In genomic region chr14:81272322-81272721, GRCh38 we compare ENCODE assay signal across 19 cellular contexts. TPM values are rescaled to one million over a fixed set of nuclear protein-coding genes. Genes with fewer than 3 reads are reported as not detected.
DNase-seq lines count a peak whose midpoint lies in the region; ATAC-seq, FAIRE-seq and TF ChIP-seq lines count a peak whose summit lies in the region.
"Had no signal": no experiment of that assay in that cellular context is flagged by ENCODE, and none has a peak within 500 bp of the region (broad histone marks: within the 10 kb centered on the region; RNA-seq: fewer than 3 reads in every experiment).

No MANE protein-coding gene starts in this region.

- H3K36me3 ChIP-seq in left ventricle myocardium inferior (no peaks in the 10 kb centered on the region), K562 (ENCODE audit: control insufficient read depth, insufficient read depth, low read length) (peaks cover 78% of the 10 kb centered on the region), mesenchymal stem cell (ENCODE audit: control insufficient read depth in 1 of 2, insufficient read depth in 2 of 2, low read depth in 1 of 2, low read length in 2 of 2) (peaks cover 0 to 20% of the 10 kb centered on the region in 2 experiments), thyroid gland (peaks cover 0 to under 1% of the 10 kb centered on the region in 2 donors)
- H3K36me3 ChIP-seq: BLaER1 treated with 17β-estradiol and CSF1 and Interleukin-3, amounts not matched to agents 10 nM and 100 nM had no signal

- no peaks in the 10 kb centered on the region for H3K36me3 Mint-ChIP-seq in activated CD4-positive, alpha-beta T cell treated with anti-CD3 and anti-CD28 coated beads for 36 hours (ENCODE audit: low read depth)
- H3K36me3 Mint-ChIP-seq: CD8-positive, alpha-beta T cell had no signal

- no peak overlapping the region for H2BK12ac ChIP-seq in mesenchymal stem cell (ENCODE audit: low read length in 2 of 2)

- CTCF ChIA-PET in K562 (lab: Yijun Ruan, JAX; ENCODE audit: low intra/inter-chr PET ratio), result no interaction called here
- CTCF ChIA-PET in activated CD4-positive, alpha-beta T cell treated with anti-CD3 and anti-CD28 coated beads for 36 hours (lab: Charles Lee), result interaction anchor here (1.7 to 2.0 kb wide), 2 partner anchors 181 to 192 kb away, joined by 6 to 19 read pairs; no protein-coding TSS in a partner anchor

- TF ChIP-seq POLR2A in K562 (conservative IDR thresholded peaks at IDR 0.05) (no peak), thyroid gland (IDR thresholded peaks at IDR 0.05) (no peak)

- FAIRE-seq in K562 (lab: Jason Lieb, UNC), result no peak
- FAIRE-seq in HTR-8/SVneo (lab: Jason Lieb, UNC), result no peak

- no peak overlapping the region for H3K18ac ChIP-seq in mesenchymal stem cell (ENCODE audit: low read depth in 1 of 2, low read length in 2 of 2)

- no peak overlapping the region for H2BK120ac ChIP-seq in mesenchymal stem cell (ENCODE audit: low read depth, low read length)

- peaks cover 7% of the 10 kb centered on the region for H3K27me3 Mint-ChIP-seq in activated CD4-positive, alpha-beta T cell treated with anti-CD3 and anti-CD28 coated beads for 36 hours

- H3K23ac ChIP-seq in mesenchymal stem cell (ENCODE audit: low read length in 2 of 2), result no peak overlapping the region

- H3K27me3 ChIP-seq in left ventricle myocardium inferior (ENCODE audit: low read depth) (peaks cover 21% of the 10 kb centered on the region), K562 (ENCODE audit: control insufficient read depth in 2 of 2, insufficient read depth in 2 of 2, low read length in 2 of 2) (no peaks in the 10 kb centered on the region), mesenchymal stem cell (ENCODE audit: control insufficient read depth in 1 of 2, insufficient read depth in 1 of 2, low read length in 2 of 2) (peaks cover 4 to 9% of the 10 kb centered on the region in 2 experiments), thyroid gland (no peaks in the 10 kb centered on the region)

- H3K4me2 ChIP-seq in K562 (ENCODE audit: insufficient read depth, low read length) (no peak overlapping the region), mesenchymal stem cell (ENCODE audit: low read length, poor library complexity, severe bottlenecking) (no peak overlapping the region)
- H3K4me2 ChIP-seq: BLaER1 treated with 17β-estradiol and CSF1 and Interleukin-3, amounts not matched to agents 10 nM and 100 nM had no signal

- H3K9me3 ChIP-seq in left ventricle myocardium inferior (replicated peaks) (no peaks in the 10 kb centered on the region), K562 (replicated peaks; ENCODE audit: control insufficient read depth, insufficient read depth, low read depth, low read length) (no peaks in the 10 kb centered on the region), mesenchymal stem cell (ENCODE audit: control insufficient read depth, low read length) (no peaks in the 10 kb centered on the region), thyroid gland (no peaks in the 10 kb centered on the region)
- H3K9me3 ChIP-seq: BLaER1 treated with 17β-estradiol and CSF1 and Interleukin-3, amounts not matched to agents 10 nM and 100 nM had no signal

- TF ChIP-seq CTCF in left ventricle myocardium inferior (IDR thresholded peaks at IDR 0.05; ENCODE audit: borderline replicate concordance), result no peak
- no peak for TF ChIP-seq CTCF in K562 (IDR thresholded peaks at IDR 0.05 in 2 of 3, conservative IDR thresholded peaks at IDR 0.05 in 1 of 3; ENCODE audit: insufficient read depth in 2 of 3, low read depth in 1 of 3, low read length in 3 of 3)
- TF ChIP-seq CTCF in thyroid gland (IDR thresholded peaks at IDR 0.05), result no peak

- in situ Hi-C loops in K562 (cut with MboI), result loop anchor here (5.0 kb wide), 1 partner anchor 180 kb away; no protein-coding TSS in a partner anchor

- peaks cover 26% of the 10 kb centered on the region for H3K79me2 ChIP-seq in K562 (ENCODE audit: control insufficient read depth, insufficient read depth, low read length)

- no peak overlapping the region for H2BK5ac ChIP-seq in mesenchymal stem cell (ENCODE audit: low read depth, low read length, poor library complexity, severe bottlenecking)

- H3K9ac ChIP-seq in K562 (ENCODE audit: insufficient read depth in 1 of 2, low read depth in 2 of 2, low read length in 2 of 2) (no peak overlapping the region), mesenchymal stem cell (ENCODE audit: low read length) (peak overlapping the region; percentile 1)
- H3K9ac ChIP-seq: BLaER1 treated with 17β-estradiol and CSF1 and Interleukin-3, amounts not matched to agents 10 nM and 100 nM had no signal

- no peak overlapping the region for H2BK15ac ChIP-seq in mesenchymal stem cell (ENCODE audit: low read depth, poor library complexity, severe bottlenecking)

- H4K8ac ChIP-seq in mesenchymal stem cell (ENCODE audit: low read length), result no peak overlapping the region

- H3K79me1 ChIP-seq in mesenchymal stem cell (replicated peaks; ENCODE audit: low read length, poor library complexity, severe bottlenecking), result no peaks in the 10 kb centered on the region

- POLR2A ChIA-PET in K562 (lab: Yijun Ruan, JAX), result no interaction called here
- POLR2A ChIA-PET in activated CD4-positive, alpha-beta T cell treated with anti-CD3 and anti-CD28 coated beads for 36 hours (lab: Charles Lee), result no interaction called here

- intact Hi-C loops in left ventricle myocardium inferior (cut with micrococcal nuclease), result no loop called here
- intact Hi-C loops in cardiac septum (cut with DNase I), result no loop called here
- intact Hi-C loops in K562 (cut with micrococcal nuclease), result no loop called here
- intact Hi-C loops in thyroid gland (cut with DNase I), result loop anchor here (5.0 kb wide), 1 partner anchor 40 kb away; no protein-coding TSS in a partner anchor
- intact Hi-C loops in activated CD4-positive, alpha-beta T cell treated with anti-CD3 and anti-CD28 coated beads for 36 hours (cut with DNase I, micrococcal nuclease), result no loop called here

- H2AFZ ChIP-seq in K562 (ENCODE audit: low read depth, low read length), result no peak overlapping the region
- H2AFZ ChIP-seq in mesenchymal stem cell (ENCODE audit: low read depth, low read length), result no peak overlapping the region

- H2AK5ac ChIP-seq in mesenchymal stem cell (ENCODE audit: low read length, severe bottlenecking), result no peak overlapping the region

- no peak overlapping the region for H3K27ac Mint-ChIP-seq in activated CD4-positive, alpha-beta T cell treated with anti-CD3 and anti-CD28 coated beads for 36 hours
- H3K27ac Mint-ChIP-seq: B cell; CD8-positive, alpha-beta T cell; HFFc6 had no signal

- H3K4ac ChIP-seq in mesenchymal stem cell (ENCODE audit: low read depth in 1 of 2, low read length in 2 of 2), result no peak overlapping the region

- H3K4me3 Mint-ChIP-seq in activated CD4-positive, alpha-beta T cell treated with anti-CD3 and anti-CD28 coated beads for 36 hours, result no peak overlapping the region
- H3K4me3 Mint-ChIP-seq: B cell; CD8-positive, alpha-beta T cell; HFFc6 had no signal

- peaks cover 31% of the 10 kb centered on the region for H3K4me1 ChIP-seq in left ventricle myocardium inferior
- H3K4me1 ChIP-seq in K562 (replicated peaks in 1 of 2; ENCODE audit: control insufficient read depth in 2 of 2, insufficient read depth in 2 of 2, low read length in 2 of 2), result peaks cover 4 to 16% of the 10 kb centered on the region in 2 experiments; a peak in 3 of 5 replicates
- peaks cover 2% of the 10 kb centered on the region for H3K4me1 ChIP-seq in mesenchymal stem cell (ENCODE audit: control insufficient read depth, insufficient read depth, low read depth, low read length)
- H3K4me1 ChIP-seq in thyroid gland, result peaks cover 21 to 22% of the 10 kb centered on the region in 2 donors

- WGBS in K562 (ENCODE audit: insufficient coverage, low coverage, missing lambda C conversion rate), result 96% methylated on average over 2 of the region's 2 CpGs
- no CpG with 5 or more reads among the region's 2 CpGs for WGBS in mesenchymal stem cell
- 67 to 68% methylated on average over 2 of the region's 2 CpGs for WGBS in thyroid gland, 2 donors

- H3K4me1 Mint-ChIP-seq in activated CD4-positive, alpha-beta T cell treated with anti-CD3 and anti-CD28 coated beads for 36 hours, result peaks cover 16% of the 10 kb centered on the region

- H3K9me1 ChIP-seq in K562 (ENCODE audit: control insufficient read depth, insufficient read depth, low read length), result peaks cover 4% of the 10 kb centered on the region

- TF ChIP-seq RAD21 in K562 (CRISPR knock-in tag; conservative IDR thresholded peaks at IDR 0.05 in 1 of 2, IDR thresholded peaks at IDR 0.05 in 1 of 2), result no peak

- H3K4me3 ChIP-seq in left ventricle myocardium inferior (no peak overlapping the region), K562 (no peak overlapping the region), mesenchymal stem cell (ENCODE audit: insufficient read depth in 1 of 2, low read depth in 1 of 2, low read length in 2 of 2) (no peak overlapping the region), thyroid gland (replicated peaks in 1 of 3) (no peak overlapping the region)
- H3K4me3 ChIP-seq: BLaER1 treated with 17β-estradiol and CSF1 and Interleukin-3, amounts not matched to agents 10 nM and 100 nM had no signal

- H4K20me1 ChIP-seq in K562 (replicated peaks; ENCODE audit: control insufficient read depth, insufficient read depth, low read length), result 0 out of 2 replicates have a peak, but pooled peaks cover 4% of the 10 kb centered on the region

- TF ChIP-seq EP300 in K562 (IDR thresholded peaks at IDR 0.05; ENCODE audit: low read length), result no peak

- peak overlapping the region; percentile 59 for H3K27ac ChIP-seq in left ventricle myocardium inferior (replicated peaks)
- H3K27ac ChIP-seq in K562 (ENCODE audit: extremely low read depth, low read depth, low read length), result no peak overlapping the region
- H3K27ac ChIP-seq in mesenchymal stem cell (ENCODE audit: low read length, poor library complexity, severe bottlenecking), result no peak overlapping the region
- H3K27ac ChIP-seq in thyroid gland, result peak overlapping the region in 2 of 3 donors; percentile 12 to 58
- H3K27ac ChIP-seq: BLaER1 treated with 17β-estradiol and CSF1 and Interleukin-3, amounts not matched to agents 10 nM and 100 nM had no signal

- no peaks in the 10 kb centered on the region for H3K9me3 Mint-ChIP-seq in activated CD4-positive, alpha-beta T cell treated with anti-CD3 and anti-CD28 coated beads for 36 hours (ENCODE audit: low read depth)
- H3K9me3 Mint-ChIP-seq: CD8-positive, alpha-beta T cell; HFFc6 had no signal

- H3K14ac ChIP-seq in mesenchymal stem cell (ENCODE audit: low read length in 2 of 2), result no peak overlapping the region

- no TSS peak for BruUV-seq in K562 (replicated peaks; lab: Mats Ljungman, UMichigan)

- no peak overlapping the region for H4K91ac ChIP-seq in mesenchymal stem cell (ENCODE audit: low read length)

- no peak for DNase-seq in left ventricle myocardium inferior
- no peak for DNase-seq in cardiac septum (ENCODE audit: low spot score)
- DNase-seq in K562 (ENCODE audit: extremely low read depth in 1 of 4, low spot score in 3 of 4), result no peak
- no peak for DNase-seq in mesenchymal stem cell
- DNase-seq in thyroid gland, result no peak
- DNase-seq in activated CD4-positive, alpha-beta T cell treated with anti-CD3 and anti-CD28 coated beads for 36 hours, result no peak
- no peak for DNase-seq in iPS-NIHi7 (ENCODE audit: extremely low spot score)
- no peak for DNase-seq in HTR-8/SVneo (ENCODE audit: insufficient read length, low spot score)
- DNase-seq: Calu3; CD8-positive, alpha-beta T cell; DMS79 treated with DMSO at 0.1 percent for 48 hours; GF-D8; GOT3; H7; HFFc6; IMR-90 had no signal

- no peak for ATAC-seq in K562
- ATAC-seq in activated CD4-positive, alpha-beta T cell treated with anti-CD3 and anti-CD28 coated beads for 36 hours, result no peak
- ATAC-seq: CD8-positive, alpha-beta T cell; HCT116 had no signal

RNA-seq across cellular contexts. Expression of gene GTF2A1, which starts 51.6 kb away (rescaled TPM):
- total RNA-seq in left ventricle myocardium inferior (20.8 TPM), cardiac septum (18.0 TPM), K562 (2014; rRNA removed) (14.4 and 14.7 TPM in 2 replicates), K562 (2014; rRNA removed; fragmentation: Illumina TruSeq; extraction: Trizol) (18.5 and 21.2 TPM in 2 replicates), K562 (2015; rRNA removed; fragmentation: Illumina TruSeq; extraction: Trizol) (16.4 and 18.0 TPM in 2 replicates), K562 (2021) (20.9 and 22.8 TPM in 2 replicates), thyroid gland (10 to 100 TPM; 31.4 to 51.7 (median 39.7) TPM)
- total RNA-seq in K562 (2011; cell fraction: chromatin; rRNA removed; ENCODE audit: low replicate concordance), result 13.8 and 20.8 TPM in 2 replicates
- total RNA-seq in K562 (2011; cell fraction: nucleolus; rRNA removed), result 3.3 and 5.3 TPM in 2 replicates
- 8.1 and 12.6 TPM in 2 replicates for total RNA-seq in K562 (2011; cell fraction: nucleoplasm; rRNA removed)
- polyA plus RNA-seq in K562 (2011; rRNA removed) (21.9 and 23.6 TPM in 2 replicates), K562 (2014; fragmentation: Illumina TruSeq; extraction: Trizol) (13.0 and 14.6 TPM in 2 replicates), K562 (2014; fragmentation: Nextera tagmentation; extraction: Ambion mirVana) (1 to 10 TPM; 3.4 to 5.2 TPM), K562 (2014; rRNA removed) (12.9 and 15.5 TPM in 2 replicates)
- 15.7 and 21.9 TPM in 2 replicates for polyA plus RNA-seq in K562 (2011; cell fraction: cytosol; rRNA removed)
- 12.3 and 14.5 TPM in 2 replicates for polyA plus RNA-seq in K562 (2011; cell fraction: nucleus; rRNA removed)
- polyA plus RNA-seq in K562 (2012), result 8.3 and 10.1 TPM in 2 replicates
- polyA minus RNA-seq in K562 (2011; rRNA and poly(A)+ RNA removed), result 44.1 and 54.7 TPM in 2 replicates
- 18.2 and 35.0 TPM in 2 replicates for polyA minus RNA-seq in K562 (2011; cell fraction: cytosol; rRNA and poly(A)+ RNA removed)
- polyA minus RNA-seq in K562 (2011; cell fraction: nucleus; rRNA and poly(A)+ RNA removed), result 4.4 and 8.8 TPM in 2 replicates
- polyA plus RNA-seq in mesenchymal stem cell (2013, experiment 1 of 2), result 18.2 TPM
- polyA plus RNA-seq in mesenchymal stem cell (2013, experiment 2 of 2), result 19.9 TPM
- total RNA-seq in activated CD4-positive, alpha-beta T cell treated with anti-CD3 and anti-CD28 coated beads for 36 hours, result 10 to 100 TPM; 40.3 to 57.8 TPM

Comparison
In these comparisons a context has a peak if more than half of its experiments do, and no peak if none do; other contexts are left out.
1. H3K27ac ChIP-seq: peak in left ventricle myocardium inferior (single experiment) and thyroid gland (2 of 3); none in K562 (single experiment) and mesenchymal stem cell (single experiment).